ENCODE assay signal across 1 cellular context in the genomic region with DNA sequence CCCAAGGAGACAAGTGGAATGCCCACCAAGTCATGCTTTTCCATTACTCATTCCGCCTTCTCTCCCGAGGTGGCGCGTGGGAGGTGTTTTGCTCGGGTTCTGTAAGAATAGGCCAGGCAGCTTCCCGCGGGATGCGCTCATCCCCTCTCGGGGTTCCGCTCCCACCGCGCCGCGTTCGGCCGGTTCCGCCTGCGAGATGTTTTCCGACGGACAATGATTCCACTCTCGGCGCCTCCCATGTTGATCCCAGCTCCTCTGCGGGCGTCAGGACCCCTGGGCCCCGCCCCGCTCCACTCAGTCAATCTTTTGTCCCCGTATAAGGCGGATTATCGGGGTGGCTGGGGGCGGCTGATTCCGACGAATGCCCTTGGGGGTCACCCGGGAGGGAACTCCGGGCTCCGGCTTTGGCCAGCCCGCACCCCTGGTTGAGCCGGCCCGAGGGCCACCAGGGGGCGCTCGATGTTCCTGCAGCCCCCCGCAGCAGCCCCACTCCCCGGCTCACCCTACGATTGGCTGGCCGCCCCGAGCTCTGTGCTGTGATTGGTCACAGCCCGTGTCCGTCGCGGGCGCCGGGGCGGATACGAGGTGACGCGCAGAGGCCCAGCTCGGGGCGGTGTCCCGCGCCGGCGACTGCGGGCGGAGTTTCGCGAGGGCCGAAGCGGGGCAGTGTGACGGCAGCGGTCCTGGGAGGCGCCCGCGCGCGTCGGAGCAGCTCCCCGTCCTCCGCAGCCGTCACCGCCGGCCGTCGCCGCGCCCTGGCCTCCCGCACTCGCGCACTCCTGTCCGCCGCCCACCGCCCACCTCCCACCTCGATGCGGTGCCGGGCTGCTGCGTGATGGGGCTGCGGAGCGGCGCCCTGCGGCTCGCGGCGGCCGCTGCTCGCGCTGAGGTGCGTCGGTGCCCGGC.
TF ChIP-seq lines count a peak whose summit lies in the region.

Gene KIF1B (plus strand): TSS at position 666 of the 906 bp plus-strand sequence. CDS start 21,759 bp downstream, outside the sequence.

TF ChIP-seq in K562, 482 proteins besides CTCF, POLR2A, EP300 and RAD21 (continued from another document and continues in another):
- TF ChIP-seq ZBTB34 (CRISPR knock-in tag; IDR thresholded peaks at IDR 0.05) (no peak), AFF4 (CRISPR knock-in tag; IDR thresholded peaks at IDR 0.05) (peak; percentile 76; the same call in 1 of the 2 replicates), KAT2B (IDR thresholded peaks at IDR 0.05; ENCODE audit: low read depth, low read length) (no peak), MCM7 (IDR thresholded peaks at IDR 0.05) (no peak), ZNF77 (CRISPR knock-in tag; IDR thresholded peaks at IDR 0.05) (no peak), RB1 (IDR thresholded peaks at IDR 0.05; ENCODE audit: low read depth) (peak; percentile 93), NR2C2 (CRISPR knock-in tag; IDR thresholded peaks at IDR 0.05) (no peak), NR2C2 (tag; IDR thresholded peaks at IDR 0.05) (peak; percentile 62), VEZF1 (CRISPR knock-in tag; IDR thresholded peaks at IDR 0.05) (peak; percentile 98), TCF3 (CRISPR knock-in tag; IDR thresholded peaks at IDR 0.05) (no peak), ZNF263 (CRISPR knock-in tag; IDR thresholded peaks at IDR 0.05; ENCODE audit: borderline replicate concordance) (peak; percentile 80), PRMT5 (CRISPR knock-in tag; IDR thresholded peaks at IDR 0.05) (no peak), MED1 (CRISPR knock-in tag; IDR thresholded peaks at IDR 0.05; ENCODE audit: borderline replicate concordance) (no peak), GATAD2B (IDR thresholded peaks at IDR 0.05; ENCODE audit: borderline replicate concordance) (peak; percentile 84; the same call in 1 of the 2 replicates), ZNF175 (CRISPR knock-in tag; IDR thresholded peaks at IDR 0.05; ENCODE audit: low read depth) (no peak), ARID1B (IDR thresholded peaks at IDR 0.05) (peak; percentile 39; the same call in 1 of the 2 replicates), CREB1 (IDR thresholded peaks at IDR 0.05) (peak; percentile 91), CREB1 (CRISPR knock-in tag; IDR thresholded peaks at IDR 0.05) (peak; percentile 95), HNRNPUL1 (IDR thresholded peaks at IDR 0.05; ENCODE audit: low read length) (no peak), ZBTB2 (IDR thresholded peaks at IDR 0.05) (peak; percentile 53; the same call in 1 of the 2 replicates), HES1 (IDR thresholded peaks at IDR 0.05; ENCODE audit: low read depth) (no peak), YBX1 (IDR thresholded peaks at IDR 0.05) (no peak), HDAC1 (IDR thresholded peaks at IDR 0.05) (peak in 1 of 2 experiments; percentile 53; a peak in 2 of 4 replicates), SRSF1 (IDR thresholded peaks at IDR 0.05; ENCODE audit: low read depth, low read length) (no peak), FOXK2 (conservative IDR thresholded peaks at IDR 0.05 in 1 of 2, IDR thresholded peaks at IDR 0.05 in 1 of 2; ENCODE audit: low read depth in 2 of 2) (peak in 1 of 2 experiments; percentile 32; a peak in 2 of 4 replicates), STAT5A (IDR thresholded peaks at IDR 0.05; ENCODE audit: borderline replicate concordance, low read length) (no peak), ZC3H4 (CRISPR knock-in tag; IDR thresholded peaks at IDR 0.05; ENCODE audit: borderline replicate concordance) (no peak; the same call in 1 of the 2 replicates), DPF2 (IDR thresholded peaks at IDR 0.05) (0 out of 2 replicates have a peak, but pooled peaks have one; percentile 62), NFE2L1 (tag; IDR thresholded peaks at IDR 0.05; ENCODE audit: borderline replicate concordance, low read depth) (no peak), ZNF277 (CRISPR knock-in tag; IDR thresholded peaks at IDR 0.05; ENCODE audit: borderline replicate concordance) (no peak), ARID4B (CRISPR knock-in tag; IDR thresholded peaks at IDR 0.05) (0 out of 2 replicates have a peak, but pooled peaks have one; percentile 8), SRSF3 (IDR thresholded peaks at IDR 0.05; ENCODE audit: insufficient read depth, low read length) (no peak), RNF2 (IDR thresholded peaks at IDR 0.05) (no peak; the same call in 1 of the 2 replicates), ZSCAN29 (IDR thresholded peaks at IDR 0.05) (no peak), BRF1 (IDR thresholded peaks at IDR 0.05; ENCODE audit: borderline replicate concordance, extremely low read depth, insufficient read length) (no peak), JUN (IDR thresholded peaks at IDR 0.05; ENCODE audit: borderline replicate concordance, low read depth, low read length) (0 out of 2 replicates have a peak, but pooled peaks have one; percentile 50), JUN (CRISPR knock-in tag; IDR thresholded peaks at IDR 0.05; ENCODE audit: borderline replicate concordance) (no peak)
- TF ChIP-seq, protein P1, sequence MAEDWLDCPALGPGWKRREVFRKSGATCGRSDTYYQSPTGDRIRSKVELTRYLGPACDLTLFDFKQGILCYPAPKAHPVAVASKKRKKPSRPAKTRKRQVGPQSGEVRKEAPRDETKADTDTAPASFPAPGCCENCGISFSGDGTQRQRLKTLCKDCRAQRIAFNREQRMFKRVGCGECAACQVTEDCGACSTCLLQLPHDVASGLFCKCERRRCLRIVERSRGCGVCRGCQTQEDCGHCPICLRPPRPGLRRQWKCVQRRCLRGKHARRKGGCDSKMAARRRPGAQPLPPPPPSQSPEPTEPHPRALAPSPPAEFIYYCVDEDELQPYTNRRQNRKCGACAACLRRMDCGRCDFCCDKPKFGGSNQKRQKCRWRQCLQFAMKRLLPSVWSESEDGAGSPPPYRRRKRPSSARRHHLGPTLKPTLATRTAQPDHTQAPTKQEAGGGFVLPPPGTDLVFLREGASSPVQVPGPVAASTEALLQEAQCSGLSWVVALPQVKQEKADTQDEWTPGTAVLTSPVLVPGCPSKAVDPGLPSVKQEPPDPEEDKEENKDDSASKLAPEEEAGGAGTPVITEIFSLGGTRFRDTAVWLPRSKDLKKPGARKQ (CRISPR knock-in tag; IDR thresholded peaks at IDR 0.05) = no peak
- TF ChIP-seq, protein P2, sequence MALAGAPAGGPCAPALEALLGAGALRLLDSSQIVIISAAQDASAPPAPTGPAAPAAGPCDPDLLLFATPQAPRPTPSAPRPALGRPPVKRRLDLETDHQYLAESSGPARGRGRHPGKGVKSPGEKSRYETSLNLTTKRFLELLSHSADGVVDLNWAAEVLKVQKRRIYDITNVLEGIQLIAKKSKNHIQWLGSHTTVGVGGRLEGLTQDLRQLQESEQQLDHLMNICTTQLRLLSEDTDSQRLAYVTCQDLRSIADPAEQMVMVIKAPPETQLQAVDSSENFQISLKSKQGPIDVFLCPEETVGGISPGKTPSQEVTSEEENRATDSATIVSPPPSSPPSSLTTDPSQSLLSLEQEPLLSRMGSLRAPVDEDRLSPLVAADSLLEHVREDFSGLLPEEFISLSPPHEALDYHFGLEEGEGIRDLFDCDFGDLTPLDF (CRISPR knock-in tag; IDR thresholded peaks at IDR 0.05) = 0 out of 2 replicates have a peak, but pooled peaks have one; percentile 68
